In genomic region chr12:116737774-116738657, GRCh38 we compare ENCODE assay signal across 8 cellular contexts. TPM values are rescaled to one million over a fixed set of nuclear protein-coding genes. Genes with fewer than 3 reads are reported as not detected.
DNase-seq lines count a peak whose midpoint lies in the region; ATAC-seq and TF ChIP-seq lines count a peak whose summit lies in the region.

A gene with protein sequence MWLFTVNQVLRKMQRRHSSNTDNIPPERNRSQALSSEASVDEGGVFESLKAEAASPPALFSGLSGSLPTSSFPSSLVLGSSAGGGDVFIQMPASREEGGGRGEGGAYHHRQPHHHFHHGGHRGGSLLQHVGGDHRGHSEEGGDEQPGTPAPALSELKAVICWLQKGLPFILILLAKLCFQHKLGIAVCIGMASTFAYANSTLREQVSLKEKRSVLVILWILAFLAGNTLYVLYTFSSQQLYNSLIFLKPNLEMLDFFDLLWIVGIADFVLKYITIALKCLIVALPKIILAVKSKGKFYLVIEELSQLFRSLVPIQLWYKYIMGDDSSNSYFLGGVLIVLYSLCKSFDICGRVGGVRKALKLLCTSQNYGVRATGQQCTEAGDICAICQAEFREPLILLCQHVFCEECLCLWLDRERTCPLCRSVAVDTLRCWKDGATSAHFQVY (plus strand): TSS chr12:116738315. CDS start chr12:116740498, 2,183 bp downstream.
A gene with protein sequence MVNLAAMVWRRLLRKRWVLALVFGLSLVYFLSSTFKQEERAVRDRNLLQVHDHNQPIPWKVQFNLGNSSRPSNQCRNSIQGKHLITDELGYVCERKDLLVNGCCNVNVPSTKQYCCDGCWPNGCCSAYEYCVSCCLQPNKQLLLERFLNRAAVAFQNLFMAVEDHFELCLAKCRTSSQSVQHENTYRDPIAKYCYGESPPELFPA (minus strand): TSS chr12:116738069. CDS start chr12:116737900, 169 bp downstream.

- H3F3A ChIP-seq in SU-DHL-6 (ENCODE audit: insufficient read depth) = no peaks in the 10 kb centered on the region

- H3K36me3 ChIP-seq in SU-DHL-6 (ENCODE audit: low read length) (peaks cover 7% of the 10 kb centered on the region; the same call in 1 of the 2 replicates), trophoblast cell (ENCODE audit: control insufficient read depth in 1 of 2, insufficient read depth in 2 of 2, low read length in 2 of 2) (peaks cover 0 to under 1% of the 10 kb centered on the region in 2 experiments)

- H3K9me2 ChIP-seq in SU-DHL-6 (replicated peaks; ENCODE audit: insufficient read depth, low read length) = no peaks in the 10 kb centered on the region

- no CpG with 5 or more reads among the region's 80 CpGs for WGBS in trophoblast cell (ENCODE audit: extremely low coverage, insufficient coverage, insufficient read length)

- no peaks in the 10 kb centered on the region for H3K27me3 ChIP-seq in SU-DHL-6 (ENCODE audit: low read length)
- H3K27me3 ChIP-seq in trophoblast cell (ENCODE audit: insufficient read depth, low read length) = no peaks in the 10 kb centered on the region

- no peaks in the 10 kb centered on the region for H4K20me1 ChIP-seq in SU-DHL-6 (ENCODE audit: low read depth, low read length)

- H3K4me2 ChIP-seq in SU-DHL-6 (ENCODE audit: low read depth, low read length, poor library complexity, severe bottlenecking) = peak within 1 kb of the TSS; percentile 98
- H3K4me2 ChIP-seq in trophoblast cell (ENCODE audit: low read length) = peak within 1 kb of the TSS; percentile 85

- H3K9me3 ChIP-seq in SU-DHL-6 (ENCODE audit: insufficient read depth, low read length) = no peaks in the 10 kb centered on the region
- no peaks in the 10 kb centered on the region for H3K9me3 ChIP-seq in trophoblast cell (ENCODE audit: insufficient read depth, low read depth, low read length)

- peak; percentile 40; the same call in 1 of the 3 replicates for TF ChIP-seq CTCF in GM12872 (IDR thresholded peaks at IDR 0.05; ENCODE audit: insufficient read depth, low read depth, low read length)
- no peak for TF ChIP-seq CTCF in SU-DHL-6 (IDR thresholded peaks at IDR 0.05; ENCODE audit: insufficient read depth, low read length, poor library complexity, severe bottlenecking)
- peak; percentile 62 for TF ChIP-seq CTCF in type B pancreatic cell (conservative IDR thresholded peaks at IDR 0.05)

- no peak within 1 kb of the TSS for H2BK12ac ChIP-seq in trophoblast cell (ENCODE audit: low read length)

- H2AFZ ChIP-seq in SU-DHL-6 (ENCODE audit: low read depth, low read length, severe bottlenecking) = peak within 1 kb of the TSS; percentile 89
- peak within 1 kb of the TSS; percentile 88 for H2AFZ ChIP-seq in trophoblast cell (ENCODE audit: insufficient read depth, low read length, poor library complexity)

- H4K91ac ChIP-seq in trophoblast cell (ENCODE audit: low read depth, low read length) = peak within 1 kb of the TSS; percentile 61

- H4K12ac ChIP-seq in trophoblast cell (ENCODE audit: low read depth, low read length) = peak within 1 kb of the TSS; percentile 21

- peaks cover 9% of the 10 kb centered on the region for H3K36me3 Mint-ChIP-seq in activated naive CD8-positive, alpha-beta T cell treated with anti-CD3 and anti-CD28 coated beads, Interleukin-2, amount 50 U/mL, for 24 hours (ENCODE audit: low read depth)
- H3K36me3 Mint-ChIP-seq in type B pancreatic cell = peaks cover 9% of the 10 kb centered on the region

- H3K23ac ChIP-seq in trophoblast cell (ENCODE audit: low read length) = no peak within 1 kb of the TSS

- intact Hi-C loops in cardiac septum (cut with DNase I) = loop anchor here (2.0 kb wide), 1 partner anchor 81 kb away; no protein-coding TSS in a partner anchor

- H4K8ac ChIP-seq in trophoblast cell (ENCODE audit: low read depth, low read length) = peak within 1 kb of the TSS; percentile 81

- H3K9ac ChIP-seq in SU-DHL-6 (ENCODE audit: low read length) = peak within 1 kb of the TSS; percentile 78
- H3K9ac ChIP-seq in trophoblast cell (ENCODE audit: low read length) = peak within 1 kb of the TSS; percentile 70

- no peaks in the 10 kb centered on the region for H3K9me3 Mint-ChIP-seq in activated naive CD8-positive, alpha-beta T cell treated with anti-CD3 and anti-CD28 coated beads, Interleukin-2, amount 50 U/mL, for 24 hours
- H3K9me3 Mint-ChIP-seq in type B pancreatic cell = no peaks in the 10 kb centered on the region

- H3K4ac ChIP-seq in trophoblast cell (ENCODE audit: low read depth, low read length) = peak within 1 kb of the TSS; percentile 66

- H3K79me2 ChIP-seq in SU-DHL-6 (ENCODE audit: insufficient read depth, low read length) (peaks cover 53% of the 10 kb centered on the region), trophoblast cell (ENCODE audit: control insufficient read depth, insufficient read depth, low read length, poor library complexity) (peaks cover 9% of the 10 kb centered on the region)

- peak within 1 kb of the TSS; percentile 88 for H3K27ac Mint-ChIP-seq in activated naive CD8-positive, alpha-beta T cell treated with anti-CD3 and anti-CD28 coated beads, Interleukin-2, amount 50 U/mL, for 24 hours
- peak within 1 kb of the TSS; percentile 82 for H3K27ac Mint-ChIP-seq in type B pancreatic cell

- DNase-seq in NCI-H128 (lab: John Stamatoyannopoulos, UW; ENCODE audit: unreplicated experiment) (peak; percentile 98), cardiac septum (ENCODE audit: low spot score) (peak; percentile 99), trophoblast cell (peak; percentile 99), type B pancreatic cell (ENCODE audit: extremely low spot score, unreplicated experiment) (peak; percentile 99)
- peak; percentile 99 for DNase-seq in activated naive CD8-positive, alpha-beta T cell treated with anti-CD3 and anti-CD28 coated beads, Interleukin-2, amount 50 U/mL, for 24 hours

- H3K4me1 ChIP-seq in trophoblast cell (ENCODE audit: control insufficient read depth in 1 of 2, insufficient read depth in 2 of 2, low read length in 2 of 2) = peaks cover 9 to 12% of the 10 kb centered on the region in 2 experiments

- no peaks in the 10 kb centered on the region for H3K27me3 Mint-ChIP-seq in activated naive CD8-positive, alpha-beta T cell treated with anti-CD3 and anti-CD28 coated beads, Interleukin-2, amount 50 U/mL, for 24 hours
- H3K27me3 Mint-ChIP-seq in type B pancreatic cell = no peaks in the 10 kb centered on the region

- H2BK5ac ChIP-seq in trophoblast cell (ENCODE audit: low read depth, low read length, poor library complexity) = peak within 1 kb of the TSS; percentile 46

- H3K4me3 ChIP-seq in SU-DHL-6 (ENCODE audit: insufficient read depth, low read length, poor library complexity, severe bottlenecking) (peak within 1 kb of the TSS; percentile 83), trophoblast cell (ENCODE audit: low read depth, low read length) (peak within 1 kb of the TSS; percentile 89)

- peak within 1 kb of the TSS; percentile 94 for H3K4me3 Mint-ChIP-seq in activated naive CD8-positive, alpha-beta T cell treated with anti-CD3 and anti-CD28 coated beads, Interleukin-2, amount 50 U/mL, for 24 hours
- peak within 1 kb of the TSS; percentile 97 for H3K4me3 Mint-ChIP-seq in type B pancreatic cell

- H3K27ac ChIP-seq in SU-DHL-6 (ENCODE audit: low read depth, low read length) = peak within 1 kb of the TSS; percentile 47
- no peak within 1 kb of the TSS for H3K27ac ChIP-seq in trophoblast cell (ENCODE audit: low read depth, low read length)

- H2AK5ac ChIP-seq in trophoblast cell (ENCODE audit: low read length) = peak within 1 kb of the TSS; percentile 25

- peaks cover 5% of the 10 kb centered on the region for H3K79me1 ChIP-seq in trophoblast cell (ENCODE audit: low read length)

- peak within 1 kb of the TSS; percentile 23 for H2BK120ac ChIP-seq in trophoblast cell (ENCODE audit: insufficient read depth, low read length, poor library complexity)

- peaks cover 28% of the 10 kb centered on the region for H3K4me1 Mint-ChIP-seq in activated naive CD8-positive, alpha-beta T cell treated with anti-CD3 and anti-CD28 coated beads, Interleukin-2, amount 50 U/mL, for 24 hours
- peaks cover 15% of the 10 kb centered on the region for H3K4me1 Mint-ChIP-seq in type B pancreatic cell (ENCODE audit: unreplicated experiment)

- H3K14ac ChIP-seq in trophoblast cell (ENCODE audit: low read length) = peak within 1 kb of the TSS; percentile 38

- ATAC-seq in HG02678 (IDR thresholded peaks at IDR 0.05; ENCODE audit: unreplicated experiment) = peak; percentile 97
- peak; percentile 98 for ATAC-seq in activated naive CD8-positive, alpha-beta T cell treated with anti-CD3 and anti-CD28 coated beads, Interleukin-2, amount 50 U/mL, for 24 hours

- peak within 1 kb of the TSS; percentile 35 for H3K18ac ChIP-seq in trophoblast cell (ENCODE audit: low read length)

RNA-seq across cellular contexts. Expression of the first gene that starts in this region (rescaled TPM):
- total RNA-seq in cardiac septum = 0.78 TPM
- polyA plus RNA-seq in trophoblast cell (2013) = 3.4 and 3.7 TPM in 2 replicates
- total RNA-seq in type B pancreatic cell (ENCODE audit: low replicate concordance) = 8.7 and 25.0 TPM in 2 replicates

RNA-seq across cellular contexts. Expression of the second gene that starts in this region (rescaled TPM):
- 10.5 TPM for total RNA-seq in cardiac septum
- polyA plus RNA-seq in trophoblast cell (2013) = 29.2 and 31.0 TPM in 2 replicates
- total RNA-seq in type B pancreatic cell (ENCODE audit: low replicate concordance) = 48.6 and 49.6 TPM in 2 replicates
